ENCODE assay signal across 13 cellular contexts in genomic region chr3:134381836-134382442, GRCh38. TPM values are rescaled to one million over a fixed set of nuclear protein-coding genes. Genes with fewer than 3 reads are reported as not detected.
DNase-seq lines count a peak whose midpoint lies in the region; ATAC-seq lines count a peak whose summit lies in the region.
"Had no signal": no experiment of that assay in that cellular context is flagged by ENCODE, and none has a peak within 500 bp of the region (broad histone marks: within the 10 kb centered on the region; RNA-seq: fewer than 3 reads in every experiment).

No MANE protein-coding gene starts in this region.

- H3K36me3 ChIP-seq in GM23248 (ENCODE audit: low read depth), result no peaks in the 10 kb centered on the region
- H3K36me3 ChIP-seq in skeletal muscle tissue (ENCODE audit: control insufficient read depth in 3 of 3, insufficient read depth in 3 of 3, low read length in 3 of 3), result no peaks in the 10 kb centered on the region

- no peak overlapping the region for H3K4me2 ChIP-seq in GM23248 (ENCODE audit: unreplicated experiment)

- no peak overlapping the region for H3K27ac ChIP-seq in GM23248
- peak overlapping the region; percentile 56 for H3K27ac ChIP-seq in skeletal muscle tissue (ENCODE audit: low read depth, low read length)

- in situ Hi-C loops in GM23248 (cut with MboI), result no loop called here

- H3K4me3 ChIP-seq in GM23248 (no peak overlapping the region), skeletal muscle tissue (ENCODE audit: low read length in 3 of 3) (no peak overlapping the region)

- 24 to 30% methylated on average over 8 of the region's 8 CpGs for WGBS in GM23248 (ENCODE audit: low coverage in 1 of 2, low lambda C conversion rate in 2 of 2, missing lambda C conversion rate in 2 of 2), 2 experiments

- DNase-seq in GM23248 (peak; percentile 20), NCI-H526 (lab: John Stamatoyannopoulos, UW) (peak; percentile 61 to 80), iPS-NIHi11 (ENCODE audit: low spot score) (peak; percentile 73), NAMALWA (ENCODE audit: low spot score) (no peak), activated gamma-delta T cell (lab: John Stamatoyannopoulos, UW) (no peak)
- DNase-seq: activated CD8-positive, alpha-beta memory T cell treated with anti-CD3 and anti-CD28 coated beads for 24 hours; CD8-positive, alpha-beta T cell; IMR-90; NCI-H446; T-helper 1 cell had no signal

- peak overlapping the region; percentile 68 for H2AFZ ChIP-seq in GM23248

- H3K9ac ChIP-seq in GM23248, result no peak overlapping the region
- no peak overlapping the region for H3K9ac ChIP-seq in skeletal muscle tissue (ENCODE audit: low read depth in 1 of 3, low read length in 3 of 3)

- H3K9me2 ChIP-seq in GM23248 (ENCODE audit: insufficient read depth), result no peaks in the 10 kb centered on the region

- no peaks in the 10 kb centered on the region for H3K4me1 ChIP-seq in GM23248 (ENCODE audit: insufficient read depth)
- H3K4me1 ChIP-seq in skeletal muscle tissue (ENCODE audit: control insufficient read depth in 3 of 3, insufficient read depth in 3 of 3, low read length in 3 of 3), result peaks cover 7 to 10% (median 8%) of the 10 kb centered on the region in 3 donors

- H4K20me1 ChIP-seq in GM23248 (ENCODE audit: insufficient read depth), result no peaks in the 10 kb centered on the region

- H3F3A ChIP-seq in GM23248 (ENCODE audit: insufficient read depth), result peaks cover 6% of the 10 kb centered on the region; the same call in 1 of the 2 replicates

- no peaks in the 10 kb centered on the region for H3K79me2 ChIP-seq in GM23248 (ENCODE audit: insufficient read depth)

- no peak for ATAC-seq in HG02759 (IDR thresholded peaks at IDR 0.05; ENCODE audit: unreplicated experiment)
- no peak for ATAC-seq in HG02884 (IDR thresholded peaks at IDR 0.05; ENCODE audit: unreplicated experiment)
- ATAC-seq: CD8-positive, alpha-beta T cell had no signal

- no peaks in the 10 kb centered on the region for H3K27me3 ChIP-seq in GM23248 (replicated peaks; ENCODE audit: insufficient read depth)
- H3K27me3 ChIP-seq in skeletal muscle tissue (ENCODE audit: control insufficient read depth in 3 of 3, insufficient read depth in 3 of 3, low read length in 3 of 3), result no peaks in the 10 kb centered on the region

- H3K9me3 ChIP-seq in GM23248 (ENCODE audit: low read depth) (no peaks in the 10 kb centered on the region), skeletal muscle tissue (ENCODE audit: control insufficient read depth in 3 of 3, low read length in 3 of 3) (no peaks in the 10 kb centered on the region)

RNA-seq across cellular contexts. Expression of gene AMOTL2, which starts 7.7 kb away (rescaled TPM):
- total RNA-seq in GM23248 (2014; rRNA removed; shearing (Covaris generic)), result 336 and 347 TPM in 2 replicates
- polyA plus RNA-seq in GM23248 (2016; fragmentation: Nextera tagmentation; extraction: Ambion mirVana), result 156 TPM in 2 replicates
- 56.9 TPM for total RNA-seq in skeletal muscle tissue
- total RNA-seq: CD8-positive, alpha-beta T cell had no signal

Comparison
In these comparisons a context has a peak if more than half of its experiments do, and no peak if none do; other contexts are left out.
1. DNase-seq: peak in GM23248 (single experiment), NCI-H526 (2 of 2) and iPS-NIHi11 (single experiment); none in NAMALWA (single experiment) and activated gamma-delta T cell (single experiment).